14 cellular contexts compared by ENCODE assay signal in genomic region chr6:24831771-24832718, GRCh38. TPM values are rescaled to one million over a fixed set of nuclear protein-coding genes. Genes with fewer than 3 reads are reported as not detected.
A peak's percentile ranks its signal among the peaks of the same experiment; 100 is the strongest.
DNase-seq lines count a peak whose midpoint lies in the region; ATAC-seq, FAIRE-seq and TF ChIP-seq lines count a peak whose summit lies in the region.
"Had no signal": no experiment of that assay in that cellular context is flagged by ENCODE, and none has a peak within 500 bp of the region (broad histone marks: within the 10 kb centered on the region; RNA-seq: fewer than 3 reads in every experiment).

No MANE protein-coding gene starts in this region.

- H3K27ac Mint-ChIP-seq in astrocyte (ENCODE audit: unreplicated experiment), result no peak overlapping the region

- intact Hi-C loops in uterus (cut with DNase I; ENCODE audit: low total_unique reads), result no loop called here

- peak overlapping the region; percentile 3 for H3K9ac ChIP-seq in astrocyte (ENCODE audit: low read length)

- no peaks in the 10 kb centered on the region for H3K4me1 ChIP-seq in astrocyte (ENCODE audit: insufficient read depth, low read length)
- no peaks in the 10 kb centered on the region for H3K4me1 ChIP-seq in uterus

- H3K9me3 ChIP-seq in astrocyte (ENCODE audit: insufficient read depth, low read depth, low read length) (no peaks in the 10 kb centered on the region), uterus (no peaks in the 10 kb centered on the region)

- H3K27me3 ChIP-seq in astrocyte (ENCODE audit: insufficient read depth, low read length) (no peaks in the 10 kb centered on the region), uterus (no peaks in the 10 kb centered on the region)

- no peak overlapping the region for H3K4me3 Mint-ChIP-seq in astrocyte (ENCODE audit: unreplicated experiment)
- H3K4me3 Mint-ChIP-seq: activated T-cell treated with anti-CD3 and anti-CD28 coated beads, Interleukin-2, amount 50 U/mL, for 4 hours; H9 had no signal

- H3K79me2 ChIP-seq in astrocyte (ENCODE audit: insufficient read depth, low read length), result no peaks in the 10 kb centered on the region

- H3K36me3 ChIP-seq in astrocyte (ENCODE audit: insufficient read depth, low read length) (no peaks in the 10 kb centered on the region), uterus (no peaks in the 10 kb centered on the region)

- no peaks in the 10 kb centered on the region for H3K4me1 Mint-ChIP-seq in astrocyte (ENCODE audit: low read depth, unreplicated experiment)

- no peak for ATAC-seq in HG02642 (IDR thresholded peaks at IDR 0.05; ENCODE audit: poor library complexity, unreplicated experiment)

- TF ChIP-seq POLR2A in uterus (IDR thresholded peaks at IDR 0.05), result no peak

- peak overlapping the region; percentile 5 for H3K4me2 ChIP-seq in astrocyte (ENCODE audit: low read length)

- no peaks in the 10 kb centered on the region for H3K36me3 Mint-ChIP-seq in astrocyte (ENCODE audit: low read depth, unreplicated experiment)

- no peaks in the 10 kb centered on the region for H4K20me1 ChIP-seq in astrocyte (ENCODE audit: insufficient read depth, low read length)

- no peak for FAIRE-seq in astrocyte (lab: Jason Lieb, UNC)

- H3K4me3 ChIP-seq in astrocyte (ENCODE audit: insufficient read depth, low read depth, low read length), result no peak overlapping the region
- no peak overlapping the region for H3K4me3 ChIP-seq in uterus

- peak; percentile 42 for DNase-seq in stimulated activated CD4-positive, alpha-beta T cell treated with anti-CD3 and anti-CD28 coated beads, Interleukin-1b, Interleukin-23, amount 100 ng/mL, for 48 hours
- DNase-seq in stimulated activated CD4-positive, alpha-beta T cell treated with anti-CD3 and anti-CD28 coated beads, Interleukin-4, amount 100 ng/mL, for 1 hour, result no peak
- DNase-seq in astrocyte (ENCODE audit: low read depth) (peak; percentile 11), left kidney (ENCODE audit: low read depth, low spot score) (peak; percentile 20), uterus (no peak), NCI-H510A treated with DMSO at 0.1 percent for 48 hours (lab: John Stamatoyannopoulos, UW) (no peak), pons (ENCODE audit: low spot score) (no peak)
- DNase-seq: activated T-cell treated with anti-CD3 and anti-CD28 coated beads, Interleukin-2, amount 50 U/mL, for 4 hours; H9; KBM-7; NCI-H2107 had no signal

- peaks cover 7% of the 10 kb centered on the region for H3K9me3 Mint-ChIP-seq in astrocyte (ENCODE audit: unreplicated experiment)
- H3K9me3 Mint-ChIP-seq: activated T-cell treated with anti-CD3 and anti-CD28 coated beads, Interleukin-2, amount 50 U/mL, for 4 hours; H9 had no signal

- no peak overlapping the region for H2AFZ ChIP-seq in astrocyte (ENCODE audit: low read depth, low read length)

- TF ChIP-seq CTCF in astrocyte (IDR thresholded peaks at IDR 0.05; ENCODE audit: insufficient read depth, low read depth, low read length) (no peak), uterus (IDR thresholded peaks at IDR 0.05) (no peak)

- peaks cover 5% of the 10 kb centered on the region for H3K27me3 Mint-ChIP-seq in astrocyte (ENCODE audit: low read depth, unreplicated experiment)

- no peak overlapping the region for H3K27ac ChIP-seq in astrocyte (ENCODE audit: low read depth, low read length)
- peak overlapping the region; percentile 62 to 73 for H3K27ac ChIP-seq in uterus

RNA-seq across cellular contexts. Expression of gene ARMH2, which starts 33.3 kb away (rescaled TPM):
- total RNA-seq in astrocyte, result not detected in 2 replicates
- not detected for total RNA-seq in uterus
- total RNA-seq: activated T-cell treated with anti-CD3 and anti-CD28 coated beads, Interleukin-2, amount 50 U/mL, for 4 hours; H9; OCI-LY7; ureter had no signal

RNA-seq across cellular contexts. Expression of gene GMNN, which starts 57.3 kb away (rescaled TPM):
- 13.0 and 16.4 TPM in 2 replicates for total RNA-seq in astrocyte
- total RNA-seq in uterus, result 10 to 100 TPM in 2 of 4 donors, 1 to 10 TPM in 2; 8.7 to 28.2 (median 17.4) TPM

Comparison
In these comparisons a context has a peak if more than half of its experiments do, and no peak if none do; other contexts are left out.
1. DNase-seq: peak in stimulated activated CD4-positive, alpha-beta T cell treated with anti-CD3 and anti-CD28 coated beads, Interleukin-1b, Interleukin-23, amount 100 ng/mL, for 48 hours (single experiment), astrocyte (single experiment) and left kidney (single experiment); none in stimulated activated CD4-positive, alpha-beta T cell treated with anti-CD3 and anti-CD28 coated beads, Interleukin-4, amount 100 ng/mL, for 1 hour (single experiment), uterus (0 of 2), NCI-H510A treated with DMSO at 0.1 percent for 48 hours (single experiment) and pons (single experiment).